In genomic region chr15:64847876-64848716, GRCh38 we compare ENCODE assay signal across 17 cellular contexts. TPM values are rescaled to one million over a fixed set of nuclear protein-coding genes. Genes with fewer than 3 reads are reported as not detected.
A peak's percentile ranks its signal among the peaks of the same experiment; 100 is the strongest.
DNase-seq lines count a peak whose midpoint lies in the region; ATAC-seq, FAIRE-seq and TF ChIP-seq lines count a peak whose summit lies in the region.
"Had no signal": no experiment of that assay in that cellular context is flagged by ENCODE, and none has a peak within 500 bp of the region (broad histone marks: within the 10 kb centered on the region; RNA-seq: fewer than 3 reads in every experiment).

No MANE protein-coding gene starts in this region.

- H3K27me3 ChIP-seq in left ventricle myocardium inferior (ENCODE audit: low read depth) (no peaks in the 10 kb centered on the region), K562 (ENCODE audit: control insufficient read depth in 2 of 2, insufficient read depth in 2 of 2, low read length in 2 of 2) (no peaks in the 10 kb centered on the region), upper lobe of right lung (no peaks in the 10 kb centered on the region)
- H3K27me3 ChIP-seq: hepatocyte had no signal

- H3K79me2 ChIP-seq in K562 (ENCODE audit: control insufficient read depth, insufficient read depth, low read length), result peaks cover 34% of the 10 kb centered on the region

- peaks cover 3% of the 10 kb centered on the region for H4K20me1 ChIP-seq in K562 (replicated peaks; ENCODE audit: control insufficient read depth, insufficient read depth, low read length)

- TF ChIP-seq CTCF in left ventricle myocardium inferior (IDR thresholded peaks at IDR 0.05; ENCODE audit: borderline replicate concordance), result no peak
- no peak for TF ChIP-seq CTCF in K562 (IDR thresholded peaks at IDR 0.05 in 2 of 3, conservative IDR thresholded peaks at IDR 0.05 in 1 of 3; ENCODE audit: insufficient read depth in 2 of 3, low read depth in 1 of 3, low read length in 3 of 3)
- TF ChIP-seq CTCF in upper lobe of right lung (IDR thresholded peaks at IDR 0.05), result no peak

- H3K4me3 Mint-ChIP-seq in naive thymus-derived CD8-positive, alpha-beta T cell, result no peak overlapping the region

- TF ChIP-seq POLR2A in K562 (conservative IDR thresholded peaks at IDR 0.05), result no peak

- POLR2A ChIA-PET in K562 (lab: Yijun Ruan, JAX), result interaction anchor here (1.2 to 1.4 kb wide), 3 partner anchors 9 to 14 kb away, joined by 3 to 7 read pairs (median 3); no protein-coding TSS in a partner anchor
- POLR2A ChIA-PET in naive thymus-derived CD8-positive, alpha-beta T cell (lab: Charles Lee), result no interaction called here

- H3K4me3 ChIP-seq in left ventricle myocardium inferior (no peak overlapping the region), K562 (no peak overlapping the region), upper lobe of right lung (no peak overlapping the region)
- H3K4me3 ChIP-seq: hepatocyte had no signal

- H3K4me1 Mint-ChIP-seq in naive thymus-derived CD8-positive, alpha-beta T cell, result peaks cover 36 to 73% (median 59%) of the 10 kb centered on the region in 4 donors

- no peak overlapping the region for H3K4me2 ChIP-seq in K562 (ENCODE audit: insufficient read depth, low read length)
- H3K4me2 ChIP-seq: hepatocyte had no signal

- H3K27me3 Mint-ChIP-seq in naive thymus-derived CD8-positive, alpha-beta T cell, result no peaks in the 10 kb centered on the region

- no peaks in the 10 kb centered on the region for H3K9me3 ChIP-seq in left ventricle myocardium inferior (replicated peaks)
- no peaks in the 10 kb centered on the region for H3K9me3 ChIP-seq in K562 (replicated peaks; ENCODE audit: control insufficient read depth, insufficient read depth, low read depth, low read length)
- no peaks in the 10 kb centered on the region for H3K9me3 ChIP-seq in upper lobe of right lung

- H3K9me3 Mint-ChIP-seq in naive thymus-derived CD8-positive, alpha-beta T cell, result no peaks in the 10 kb centered on the region

- DNase-seq in left ventricle myocardium inferior (no peak), cardiac septum (ENCODE audit: low spot score) (no peak), K562 (ENCODE audit: extremely low read depth in 1 of 4, low spot score in 3 of 4) (no peak), upper lobe of right lung (no peak), AG08396 (ENCODE audit: low spot score) (no peak)
- no peak for DNase-seq in naive thymus-derived CD8-positive, alpha-beta T cell
- no peak for DNase-seq in effector CD8-positive, alpha-beta T cell (lab: John Stamatoyannopoulos, UW)
- DNase-seq: activated CD4-positive, alpha-beta T cell treated with anti-CD3 and anti-CD28 coated beads, Interleukin-2, amount 50 U/mL, for 4 hours; activated naive CD4-positive, alpha-beta T cell treated with Interleukin-2 at 50 U/mL for 16 hours; NCI-H2029; NCI-H774; stimulated activated CD4-positive, alpha-beta T cell treated with anti-CD3 and anti-CD28 coated beads, Interleukin-15, amount 100 ng/mL, for 24 hours had no signal

- peak overlapping the region in 8 of 10 donors; percentile 2 to 84 (median 57) for H3K27ac Mint-ChIP-seq in naive thymus-derived CD8-positive, alpha-beta T cell

- 74% methylated on average over 8 of the region's 8 CpGs for WGBS in K562 (ENCODE audit: insufficient coverage, low coverage, missing lambda C conversion rate)

- peak overlapping the region; percentile 6 for H3K27ac ChIP-seq in left ventricle myocardium inferior (replicated peaks)
- H3K27ac ChIP-seq in K562 (ENCODE audit: extremely low read depth, low read depth, low read length), result peak overlapping the region; percentile 22; the same call in 2 of the 3 replicates
- peak overlapping the region; percentile 51 for H3K27ac ChIP-seq in upper lobe of right lung
- H3K27ac ChIP-seq: epithelial cell of prostate, hepatocyte had no signal

- peaks cover 3% of the 10 kb centered on the region for H3K9me1 ChIP-seq in K562 (ENCODE audit: control insufficient read depth, insufficient read depth, low read length)

- ATAC-seq in K562 (no peak), upper lobe of right lung (no peak), HG02798 (IDR thresholded peaks at IDR 0.05; ENCODE audit: poor library complexity, unreplicated experiment) (no peak)
- no peak for ATAC-seq in naive thymus-derived CD8-positive, alpha-beta T cell
- ATAC-seq: left lobe of liver had no signal

- no peak for TF ChIP-seq RAD21 in K562 (CRISPR knock-in tag; conservative IDR thresholded peaks at IDR 0.05 in 1 of 2, IDR thresholded peaks at IDR 0.05 in 1 of 2)

- H3K36me3 ChIP-seq in left ventricle myocardium inferior (peaks cover 31% of the 10 kb centered on the region), K562 (ENCODE audit: control insufficient read depth, insufficient read depth, low read length) (peaks cover 25% of the 10 kb centered on the region; the same call in 2 of the 3 replicates), upper lobe of right lung (peaks cover 45% of the 10 kb centered on the region)

- H3K9ac ChIP-seq in K562 (ENCODE audit: insufficient read depth in 1 of 2, low read depth in 2 of 2, low read length in 2 of 2), result peak overlapping the region in 1 of 2 experiments; percentile 19; a peak in 2 of 4 replicates

- in situ Hi-C loops in K562 (cut with MboI), result no loop called here

- H3K36me3 Mint-ChIP-seq in naive thymus-derived CD8-positive, alpha-beta T cell, result peaks cover 0 to 49% (median 5%) of the 10 kb centered on the region in 3 donors

- no TSS peak for BruUV-seq in K562 (replicated peaks; lab: Mats Ljungman, UMichigan)

- intact Hi-C loops in left ventricle myocardium inferior (cut with micrococcal nuclease), result loop anchor here (10.0 kb wide), 1 partner anchor 47 kb away; no protein-coding TSS in a partner anchor
- intact Hi-C loops in cardiac septum (cut with DNase I), result no loop called here
- intact Hi-C loops in K562 (cut with micrococcal nuclease), result no loop called here
- intact Hi-C loops in upper lobe of right lung (cut with DNase I), result no loop called here

- CTCF ChIA-PET in K562 (lab: Yijun Ruan, JAX; ENCODE audit: low intra/inter-chr PET ratio), result no interaction called here

- no peak for TF ChIP-seq EP300 in K562 (IDR thresholded peaks at IDR 0.05; ENCODE audit: low read length)

- FAIRE-seq in K562 (lab: Jason Lieb, UNC), result peak; percentile 68
- FAIRE-seq: GM12891 had no signal

- peaks cover 76% of the 10 kb centered on the region for H3K4me1 ChIP-seq in left ventricle myocardium inferior
- peaks cover 16 to 25% of the 10 kb centered on the region in 2 experiments for H3K4me1 ChIP-seq in K562 (replicated peaks in 1 of 2; ENCODE audit: control insufficient read depth in 2 of 2, insufficient read depth in 2 of 2, low read length in 2 of 2)
- H3K4me1 ChIP-seq in upper lobe of right lung, result peaks cover 67% of the 10 kb centered on the region

- H2AFZ ChIP-seq in K562 (ENCODE audit: low read depth, low read length), result no peak overlapping the region
- H2AFZ ChIP-seq: hepatocyte had no signal

TF ChIP-seq in K562, 482 proteins besides CTCF, POLR2A, EP300 and RAD21 (continues in another document):
- TF ChIP-seq NR2C2 (CRISPR knock-in tag; IDR thresholded peaks at IDR 0.05), result peak; percentile 86
- peak; percentile 89 for TF ChIP-seq NR2C2 (tag; IDR thresholded peaks at IDR 0.05)
- no peak for TF ChIP-seq RAD51 (IDR thresholded peaks at IDR 0.05; ENCODE audit: borderline replicate concordance, low read depth)

RNA-seq across cellular contexts. Expression of gene PLEKHO2, which starts 6.4 kb away (rescaled TPM):
- total RNA-seq in left ventricle myocardium inferior (8.0 TPM), cardiac septum (10.4 TPM), K562 (2014; rRNA removed) (4.9 and 7.0 TPM in 2 replicates), K562 (2014; rRNA removed; fragmentation: Illumina TruSeq; extraction: Trizol) (3.6 and 3.8 TPM in 2 replicates), K562 (2015; rRNA removed; fragmentation: Illumina TruSeq; extraction: Trizol) (5.2 and 5.7 TPM in 2 replicates), K562 (2021) (6.7 and 8.8 TPM in 2 replicates), upper lobe of right lung (62.8 TPM)
- 5.7 and 15.8 TPM in 2 replicates for total RNA-seq in K562 (2011; cell fraction: chromatin; rRNA removed; ENCODE audit: low replicate concordance)
- total RNA-seq in K562 (2011; cell fraction: nucleolus; rRNA removed), result 8.3 and 10.5 TPM in 2 replicates
- 7.6 and 8.9 TPM in 2 replicates for total RNA-seq in K562 (2011; cell fraction: nucleoplasm; rRNA removed)
- polyA plus RNA-seq in K562 (2011; rRNA removed) (5.6 and 6.1 TPM in 2 replicates), K562 (2014; fragmentation: Illumina TruSeq; extraction: Trizol) (6.3 and 7.6 TPM in 2 replicates), K562 (2014; fragmentation: Nextera tagmentation; extraction: Ambion mirVana) (under 1 TPM; 0.24 to 0.53 TPM), K562 (2014; rRNA removed) (4.8 and 5.5 TPM in 2 replicates)
- 7.1 and 11.5 TPM in 2 replicates for polyA plus RNA-seq in K562 (2011; cell fraction: cytosol; rRNA removed)
- 6.8 and 9.9 TPM in 2 replicates for polyA plus RNA-seq in K562 (2011; cell fraction: nucleus; rRNA removed)
- 6.2 and 7.5 TPM in 2 replicates for polyA plus RNA-seq in K562 (2012)
- polyA minus RNA-seq in K562 (2011; rRNA and poly(A)+ RNA removed), result 4.5 and 5.5 TPM in 2 replicates
- 5.6 and 5.7 TPM in 2 replicates for polyA minus RNA-seq in K562 (2011; cell fraction: cytosol; rRNA and poly(A)+ RNA removed)
- 3.0 and 4.1 TPM in 2 replicates for polyA minus RNA-seq in K562 (2011; cell fraction: nucleus; rRNA and poly(A)+ RNA removed)
- total RNA-seq in naive thymus-derived CD8-positive, alpha-beta T cell, result 1 to 10 TPM; 8.6 TPM
- 10 to 100 TPM in 2 of 3 donors, 1 to 10 TPM in 1; 8.9 to 19.3 (median 12.0) TPM for polyA plus RNA-seq in naive thymus-derived CD8-positive, alpha-beta T cell

RNA-seq across cellular contexts. Expression of gene PIF1, which starts 22.6 kb away (rescaled TPM):
- total RNA-seq in left ventricle myocardium inferior (0.41 TPM), cardiac septum (1.6 TPM), K562 (2014; rRNA removed) (16.6 and 19.6 TPM in 2 replicates), K562 (2014; rRNA removed; fragmentation: Illumina TruSeq; extraction: Trizol) (6.1 and 7.9 TPM in 2 replicates), K562 (2015; rRNA removed; fragmentation: Illumina TruSeq; extraction: Trizol) (9.1 and 11.5 TPM in 2 replicates), K562 (2021) (16.8 and 21.7 TPM in 2 replicates), upper lobe of right lung (0.67 TPM)
- total RNA-seq in K562 (2011; cell fraction: chromatin; rRNA removed; ENCODE audit: low replicate concordance), result 111 and 178 TPM in 2 replicates
- 129 and 141 TPM in 2 replicates for total RNA-seq in K562 (2011; cell fraction: nucleolus; rRNA removed)
- 141 and 143 TPM in 2 replicates for total RNA-seq in K562 (2011; cell fraction: nucleoplasm; rRNA removed)
- polyA plus RNA-seq in K562 (2011; rRNA removed) (25.5 and 33.4 TPM in 2 replicates), K562 (2014; fragmentation: Illumina TruSeq; extraction: Trizol) (10.5 and 14.8 TPM in 2 replicates), K562 (2014; fragmentation: Nextera tagmentation; extraction: Ambion mirVana) (1 to 10 TPM; 1.1 to 1.5 TPM), K562 (2014; rRNA removed) (34.0 and 37.9 TPM in 2 replicates)
- 20.7 and 25.2 TPM in 2 replicates for polyA plus RNA-seq in K562 (2011; cell fraction: cytosol; rRNA removed)
- polyA plus RNA-seq in K562 (2011; cell fraction: nucleus; rRNA removed), result 89.5 and 138 TPM in 2 replicates
- 13.5 and 20.7 TPM in 2 replicates for polyA plus RNA-seq in K562 (2012)
- 4.6 and 7.2 TPM in 2 replicates for polyA minus RNA-seq in K562 (2011; rRNA and poly(A)+ RNA removed)
- polyA minus RNA-seq in K562 (2011; cell fraction: cytosol; rRNA and poly(A)+ RNA removed), result 6.5 and 6.6 TPM in 2 replicates
- 20.7 TPM in 2 replicates for polyA minus RNA-seq in K562 (2011; cell fraction: nucleus; rRNA and poly(A)+ RNA removed)
- total RNA-seq in naive thymus-derived CD8-positive, alpha-beta T cell, result under 1 TPM in 1 of 2 experiments, not detected in 1; 0.52 TPM
- polyA plus RNA-seq in naive thymus-derived CD8-positive, alpha-beta T cell, result under 1 TPM in 2 of 3 donors, not detected in 1; 0.15 to 0.68 TPM
